ENCODE assay signal across 8 cellular contexts in genomic region chr12:50517456-50518048, GRCh38. TPM values are rescaled to one million over a fixed set of nuclear protein-coding genes. Genes with fewer than 3 reads are reported as not detected.
DNase-seq lines count a peak whose midpoint lies in the region; ATAC-seq and TF ChIP-seq lines count a peak whose summit lies in the region.

No MANE protein-coding gene starts in this region.

- no peak for TF ChIP-seq POLR2A in NB4 (IDR thresholded peaks at IDR 0.05; ENCODE audit: extremely low read depth, insufficient read length)
- TF ChIP-seq POLR2A in gastrocnemius medialis (IDR thresholded peaks at IDR 0.05) = no peak

- no peak for ATAC-seq in gastrocnemius medialis

- intact Hi-C loops in gastrocnemius medialis (cut with DNase I; ENCODE audit: low total_unique reads) = no loop called here

- no peaks in the 10 kb centered on the region for H3K36me3 ChIP-seq in gastrocnemius medialis

- DNase-seq in GM13976 (ENCODE audit: low spot score) (peak; percentile 69), HCEC 1CT (peak; percentile 49), NB4 (ENCODE audit: low read depth) (peak; percentile 87), epithelial cell of esophagus (ENCODE audit: low read depth) (peak; percentile 58), gastrocnemius medialis (no peak), DMS 273 treated with DMSO at 0.1 percent for 48 hours (lab: John Stamatoyannopoulos, UW) (no peak), NCI-H524 (lab: John Stamatoyannopoulos, UW) (no peak), NCI-H2227 (lab: John Stamatoyannopoulos, UW; ENCODE audit: unreplicated experiment) (no peak)

- no peaks in the 10 kb centered on the region for H3K27me3 ChIP-seq in gastrocnemius medialis

- TF ChIP-seq CTCF in GM13976 (IDR thresholded peaks at IDR 0.05; ENCODE audit: borderline replicate concordance, control extremely low read depth, extremely low read depth, insufficient read depth, missing control alignments) (no peak), NB4 (IDR thresholded peaks at IDR 0.05; ENCODE audit: low read depth, low read length) (no peak), epithelial cell of esophagus (IDR thresholded peaks at IDR 0.05; ENCODE audit: insufficient read depth, low read depth, low read length, missing control alignments) (no peak), gastrocnemius medialis (IDR thresholded peaks at IDR 0.05 in 4 of 5, conservative IDR thresholded peaks at IDR 0.05 in 1 of 5) (no peak)

- in situ Hi-C loops in GM13976 (cut with MboI; ENCODE audit: low sequenced_read_pairs, unreplicated experiment) (no loop called here), gastrocnemius medialis (cut with MboI; ENCODE audit: low sequenced_read_pairs in 4 of 4) (loop anchor here in 1 of 4 donors (25.0 kb wide), 1 partner anchor 220 kb away; no protein-coding TSS in a partner anchor)

- H3K27ac ChIP-seq in gastrocnemius medialis = peak overlapping the region in 3 of 4 donors; percentile 6 to 49 (median 48)

- no peaks in the 10 kb centered on the region for H3K9me3 ChIP-seq in gastrocnemius medialis

- peak overlapping the region; percentile 6 for H3K4me3 ChIP-seq in NB4 (ENCODE audit: low read depth, low read length)
- no peak overlapping the region for H3K4me3 ChIP-seq in epithelial cell of esophagus (ENCODE audit: low read length)
- H3K4me3 ChIP-seq in gastrocnemius medialis = no peak overlapping the region

- peaks cover 20 to 34% of the 10 kb centered on the region in 2 donors for H3K4me1 ChIP-seq in gastrocnemius medialis

RNA-seq across cellular contexts. Expression of gene DIP2B, which starts 12.8 kb away (rescaled TPM):
- 10 to 100 TPM; 11.5 to 15.2 (median 12.2) TPM for total RNA-seq in gastrocnemius medialis

Comparison
In these comparisons a context has a peak if more than half of its experiments do, and no peak if none do; other contexts are left out.
1. DNase-seq: peak in GM13976 (single experiment), HCEC 1CT (single experiment), NB4 (single experiment) and epithelial cell of esophagus (single experiment); none in gastrocnemius medialis (0 of 2), DMS 273 treated with DMSO at 0.1 percent for 48 hours (single experiment), NCI-H524 (0 of 2) and NCI-H2227 (single experiment).